15 cellular contexts compared by ENCODE assay signal in the genomic region with DNA sequence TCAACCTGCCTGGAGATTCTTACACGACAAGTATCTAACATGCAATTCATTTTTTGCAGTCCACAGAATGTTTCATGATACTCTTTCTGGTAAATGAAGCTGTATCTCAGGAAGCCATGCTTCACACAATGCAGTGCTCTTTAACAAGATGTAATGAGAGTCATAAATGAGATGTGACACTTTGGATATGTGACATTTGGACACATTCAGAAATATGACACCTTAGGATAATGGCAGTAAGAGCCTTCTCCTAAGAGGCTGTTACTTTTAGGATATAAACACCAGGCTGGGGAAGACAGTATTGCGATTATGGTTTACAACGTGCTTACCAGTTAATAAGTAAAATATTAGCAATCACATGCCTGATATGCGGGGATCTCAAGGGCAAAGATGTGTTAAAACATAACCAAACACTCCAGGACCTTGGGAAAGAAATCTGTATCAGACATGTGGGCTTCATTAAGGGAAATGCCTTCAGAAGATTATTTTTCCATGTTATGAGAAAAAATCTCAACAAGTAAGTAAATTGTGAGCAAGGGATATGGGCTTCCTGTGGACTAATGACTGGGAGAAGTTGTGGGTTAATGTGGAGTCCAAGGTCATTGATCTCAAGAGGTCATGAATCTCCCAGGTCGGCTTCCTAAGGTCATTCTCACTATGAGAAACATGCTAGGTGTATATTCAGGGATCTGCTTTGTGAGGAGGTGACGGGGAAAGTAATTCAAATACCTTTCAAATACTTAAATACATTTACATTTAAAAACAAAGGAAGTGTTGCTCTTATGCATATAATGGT.
DNase-seq lines count a peak whose midpoint lies in the region; ATAC-seq and TF ChIP-seq lines count a peak whose summit lies in the region.
"Had no signal": no experiment of that assay in that cellular context is flagged by ENCODE, and none has a peak within 500 bp of the region (broad histone marks: within the 10 kb centered on the region; RNA-seq: fewer than 3 reads in every experiment).

No MANE protein-coding gene starts in this region.

- H4K20me1 ChIP-seq in osteoblast (ENCODE audit: insufficient read depth, low read length): no peaks in the 10 kb centered on the region

- no peaks in the 10 kb centered on the region for H3K27me3 ChIP-seq in right atrium auricular region
- no peaks in the 10 kb centered on the region for H3K27me3 ChIP-seq in osteoblast (ENCODE audit: insufficient read depth, low read length)
- H3K27me3 ChIP-seq in foreskin keratinocyte: no peaks in the 10 kb centered on the region

- DNase-seq in HEK293T (ENCODE audit: extremely low spot score) (no peak), NCI-H748 (lab: John Stamatoyannopoulos, UW; ENCODE audit: unreplicated experiment) (peak; percentile 79), right atrium auricular region (ENCODE audit: low spot score) (no peak), osteoblast (ENCODE audit: insufficient read length, low spot score, missing footprints) (no peak), foreskin keratinocyte (no peak)
- DNase-seq: amniotic stem cell, SHP77, T-helper 17 cell had no signal

- CTCF ChIA-PET in HEK293T (lab: Yijun Ruan, JAX): no interaction called here

- peaks cover 93% of the 10 kb centered on the region for H3K79me2 ChIP-seq in osteoblast (ENCODE audit: insufficient read depth, low read length)

- TF ChIP-seq CTCF in right atrium auricular region (IDR thresholded peaks at IDR 0.05) (no peak), osteoblast (IDR thresholded peaks at IDR 0.05; ENCODE audit: extremely low read depth, low read depth, low read length) (no peak), foreskin keratinocyte (conservative IDR thresholded peaks at IDR 0.05) (no peak)

- peaks cover 0 to 70% of the 10 kb centered on the region in 2 donors for H3K4me1 ChIP-seq in right atrium auricular region
- peaks cover 38% of the 10 kb centered on the region for H3K4me1 ChIP-seq in osteoblast (ENCODE audit: insufficient read depth, low read length)
- H3K4me1 ChIP-seq in foreskin keratinocyte: peaks cover 5% of the 10 kb centered on the region

- H2AFZ ChIP-seq in osteoblast (ENCODE audit: low read length): no peak overlapping the region

- POLR2A ChIA-PET in HEK293T (lab: Yijun Ruan, JAX): no interaction called here

- peak overlapping the region; percentile 59 to 76 for H3K27ac ChIP-seq in right atrium auricular region
- H3K27ac ChIP-seq in osteoblast (ENCODE audit: low read depth, low read length): peak overlapping the region; percentile 4
- no peak overlapping the region for H3K27ac ChIP-seq in foreskin keratinocyte
- H3K27ac ChIP-seq: C4-2B, thoracic aorta had no signal

- ATAC-seq in foreskin keratinocyte: no peak
- ATAC-seq in HG02852 (IDR thresholded peaks at IDR 0.05; ENCODE audit: unreplicated experiment): no peak
- ATAC-seq in HG03565 (IDR thresholded peaks at IDR 0.05; ENCODE audit: unreplicated experiment): no peak
- ATAC-seq: activated CD4-positive, CD25-positive, alpha-beta regulatory T cell treated with anti-CD3 and anti-CD28 coated beads, Interleukin-2, amount 50 U/mL, for 24 hours; HCT116; T-helper 17 cell had no signal

- H3K4me2 ChIP-seq in osteoblast (ENCODE audit: insufficient read depth, low read length): no peak overlapping the region
- H3K4me2 ChIP-seq: smooth muscle cell had no signal

- H3K36me3 ChIP-seq in right atrium auricular region: no peaks in the 10 kb centered on the region
- H3K36me3 ChIP-seq in osteoblast (ENCODE audit: insufficient read depth, low read length): peaks cover 22% of the 10 kb centered on the region
- H3K36me3 ChIP-seq: thoracic aorta had no signal

- H3K4me3 ChIP-seq in right atrium auricular region: no peak overlapping the region
- no peak overlapping the region for H3K4me3 ChIP-seq in osteoblast (ENCODE audit: insufficient read depth, low read length)
- H3K4me3 ChIP-seq: smooth muscle cell, thoracic aorta had no signal

- H3K9me3 ChIP-seq in right atrium auricular region (no peaks in the 10 kb centered on the region), osteoblast (ENCODE audit: low read depth, low read length) (no peaks in the 10 kb centered on the region)
- H3K9me3 ChIP-seq: thoracic aorta had no signal

TF ChIP-seq in HEK293T, 16 proteins besides CTCF, POLR2A, EP300 and RAD21:
- TF ChIP-seq PKNOX1 (IDR thresholded peaks at IDR 0.05): peak; percentile 79
- no peak for TF ChIP-seq ELF4 (IDR thresholded peaks at IDR 0.05)
- no peak for TF ChIP-seq NFRKB (IDR thresholded peaks at IDR 0.05)
- TF ChIP-seq HDGF (IDR thresholded peaks at IDR 0.05; ENCODE audit: borderline replicate concordance): no peak
TF ChIP-seq in HEK293T: peak in this region for 1.
